In the genomic region with DNA sequence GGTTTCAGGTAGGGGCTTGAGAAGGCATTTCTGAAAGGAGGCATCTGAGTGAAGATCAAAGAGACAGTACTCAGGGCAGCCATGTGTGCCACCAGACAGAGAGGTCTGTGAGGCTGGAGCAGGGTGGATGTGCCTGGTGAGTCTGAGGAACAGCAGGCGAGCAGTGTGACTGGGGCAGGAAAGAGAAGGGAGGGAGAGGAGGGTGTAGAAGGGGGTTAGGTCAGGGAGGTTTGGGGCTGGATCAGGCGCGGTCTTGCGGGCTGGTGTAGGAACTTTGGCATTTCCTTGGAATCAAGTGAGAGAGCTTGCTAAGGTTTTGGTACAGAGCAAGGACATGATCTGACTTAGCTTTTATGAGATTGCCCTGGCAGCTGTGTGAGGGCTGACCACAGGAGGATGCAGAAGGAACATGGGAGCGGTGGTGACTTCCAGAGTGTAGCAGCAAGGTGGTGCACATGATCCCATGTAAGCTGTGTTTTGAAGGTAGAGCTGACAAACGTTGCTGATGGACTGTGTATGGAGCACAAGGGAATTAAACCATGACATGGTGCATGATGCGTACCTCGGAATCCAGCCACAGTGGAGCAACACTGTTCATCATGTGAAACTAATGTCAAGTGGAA, we compare ENCODE assay signal across 18 cellular contexts.
"Had no signal": no experiment of that assay in that cellular context is flagged by ENCODE, and none has a peak within 500 bp of the region (broad histone marks: within the 10 kb centered on the region; RNA-seq: fewer than 3 reads in every experiment).

No MANE protein-coding gene starts in this region.

- H3K4me1 ChIP-seq: prostate gland, right lobe of liver had no signal

- H3K36me3 ChIP-seq: lower lobe of right lung, prostate gland, right lobe of liver, uterus had no signal

- H3K27ac ChIP-seq: lower lobe of right lung, prostate gland, right lobe of liver, uterus had no signal

- H3K4me1 Mint-ChIP-seq: natural killer cell had no signal

- H3K27ac Mint-ChIP-seq: activated naive CD8-positive, alpha-beta T cell; activated T-cell treated with anti-CD3 and anti-CD28 coated beads, Interleukin-2, amount 50 U/mL, for 24 hours; natural killer cell; T-helper 1 cell treated with Interleukin-12 subunit alpha and Interleukin-12 subunit beta and Interleukin-4 antibody, amounts not matched to agents 30 μg/mL and 1 μg/mL, for 36 hours had no signal

- H3K4me3 Mint-ChIP-seq: activated naive CD8-positive, alpha-beta T cell; activated T-cell treated with anti-CD3 and anti-CD28 coated beads, Interleukin-2, amount 50 U/mL, for 24 hours; brain; natural killer cell; T-helper 1 cell treated with Interleukin-12 subunit alpha and Interleukin-12 subunit beta and Interleukin-4 antibody, amounts not matched to agents 30 μg/mL and 1 μg/mL, for 36 hours had no signal

- H3K4me3 ChIP-seq: lower lobe of right lung, mucosa of descending colon, prostate gland, right lobe of liver, uterus had no signal

- H3K9me3 ChIP-seq: lower lobe of right lung, mucosa of descending colon, prostate gland, right lobe of liver, uterus had no signal

- DNase-seq: activated CD4-positive, alpha-beta T cell treated with anti-CD3 and anti-CD28 coated beads, Interleukin-2, amount 50 U/mL, for 1 hour; activated CD4-positive, CD25-positive, alpha-beta regulatory T cell; activated gamma-delta T cell; activated T-cell treated with anti-CD3 and anti-CD28 coated beads, Interleukin-2, amount 50 U/mL, for 24 hours; amygdala; cerebellar nuclear complex; hypothalamus; lower lobe of right lung; natural killer cell; stimulated activated CD4-positive, alpha-beta T cell treated with anti-CD3 and anti-CD28 coated beads, Interleukin-12 subunit alpha, Interleukin-12 subunit beta, amount 100 ng/mL, for 4 hours; stimulated activated naive CD4-positive, alpha-beta T cell treated with Interleukin-2 at 50 U/mL for 16 hours; uterus had no signal

- H3K27me3 ChIP-seq: right lobe of liver, uterus had no signal

- H3K27me3 Mint-ChIP-seq: brain had no signal

- H3K9me3 Mint-ChIP-seq: activated T-cell treated with anti-CD3 and anti-CD28 coated beads, Interleukin-2, amount 50 U/mL, for 24 hours; natural killer cell; T-helper 1 cell treated with Interleukin-12 subunit alpha and Interleukin-12 subunit beta and Interleukin-4 antibody, amounts not matched to agents 30 μg/mL and 1 μg/mL, for 36 hours had no signal

- H3K36me3 Mint-ChIP-seq: activated naive CD8-positive, alpha-beta T cell; natural killer cell had no signal

- ATAC-seq: natural killer cell had no signal
